ENCODE assay signal across 19 cellular contexts in the genomic region with DNA sequence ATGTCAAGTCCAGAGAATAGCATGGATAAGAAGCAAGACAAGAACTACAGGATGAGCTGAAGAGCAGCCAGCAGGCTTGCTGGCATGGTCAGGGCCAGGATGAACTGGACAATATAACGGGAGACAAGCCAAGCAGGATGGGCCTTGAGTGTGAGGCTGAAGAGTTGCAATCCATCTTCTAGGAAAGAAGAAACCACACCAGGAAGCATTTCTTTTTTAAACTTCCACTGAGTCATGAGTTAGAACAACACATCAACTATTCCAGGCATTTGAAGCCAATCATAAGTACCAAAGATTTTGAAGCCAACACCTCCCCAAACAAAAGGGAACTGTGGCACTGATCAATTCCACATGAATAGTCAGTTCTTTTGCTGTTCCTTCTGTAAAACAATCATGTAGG. TPM values are rescaled to one million over a fixed set of nuclear protein-coding genes. Genes with fewer than 3 reads are reported as not detected.
A peak's percentile ranks its signal among the peaks of the same experiment; 100 is the strongest.
DNase-seq lines count a peak whose midpoint lies in the region; ATAC-seq, FAIRE-seq and TF ChIP-seq lines count a peak whose summit lies in the region.
"Had no signal": no experiment of that assay in that cellular context is flagged by ENCODE, and none has a peak within 500 bp of the region (broad histone marks: within the 10 kb centered on the region; RNA-seq: fewer than 3 reads in every experiment).

No MANE protein-coding gene starts in this region.

- H3K36me3 ChIP-seq in endothelial cell of umbilical vein (ENCODE audit: control insufficient read depth in 2 of 2, extremely low read depth in 1 of 2, insufficient read depth in 2 of 2, low read length in 2 of 2) (peaks cover 21 to 37% of the 10 kb centered on the region in 2 experiments), mesenchymal stem cell (ENCODE audit: control insufficient read depth in 1 of 2, insufficient read depth in 2 of 2, low read depth in 1 of 2, low read length in 2 of 2) (peaks cover 15 to 85% of the 10 kb centered on the region in 2 experiments)

- peak overlapping the region in 6 of 7 donors; percentile 20 to 92 (median 72) for H3K27ac Mint-ChIP-seq in CD14-positive monocyte
- H3K27ac Mint-ChIP-seq in T-helper 17 cell = no peak overlapping the region
- H3K27ac Mint-ChIP-seq: activated naive CD8-positive, alpha-beta T cell treated with anti-CD3 and anti-CD28 coated beads, Interleukin-2, amount 10 ng/mL, durations not matched to agents 7 days and 5 days; activated T-helper 17 cell treated with anti-CD3 and anti-CD28 coated beads, Interleukin-2, amount 50 U/mL, for 72 hours had no signal

- H3K14ac ChIP-seq in mesenchymal stem cell (ENCODE audit: low read length in 2 of 2) = no peak overlapping the region

- DNase-seq in CD14-positive monocyte (ENCODE audit: low spot score) (no peak), NCI-H226 (peak; percentile 25), endothelial cell of umbilical vein (ENCODE audit: low read depth, low spot score) (no peak), mesenchymal stem cell (peak; percentile 24), T-helper 17 cell (no peak), SIG-M5 (lab: John Stamatoyannopoulos, UW) (no peak), head of caudate nucleus (no peak)
- DNase-seq in effector CD4-positive, alpha-beta T cell = no peak
- DNase-seq: ACHN; activated CD4-positive, alpha-beta T cell treated with anti-CD3 and anti-CD28 coated beads for 1 hour; activated naive CD8-positive, alpha-beta T cell treated with anti-CD3 and anti-CD28 coated beads, Interleukin-2, amount 10 ng/mL, durations not matched to agents 7 days and 5 days; caudate nucleus; CD4-positive, alpha-beta memory T cell; gastrocnemius medialis; NCI-H1930; RPMI8226 had no signal

- peaks cover 3% of the 10 kb centered on the region for H3K79me1 ChIP-seq in mesenchymal stem cell (replicated peaks; ENCODE audit: low read length, poor library complexity, severe bottlenecking)

- no peak overlapping the region for H4K91ac ChIP-seq in mesenchymal stem cell (ENCODE audit: low read length)

- H3K27ac ChIP-seq in endothelial cell of umbilical vein (ENCODE audit: insufficient read depth, low read depth, low read length) = no peak overlapping the region
- H3K27ac ChIP-seq in mesenchymal stem cell (ENCODE audit: low read length, poor library complexity, severe bottlenecking) = peak overlapping the region; percentile 44
- H3K27ac ChIP-seq: gastrocnemius medialis, thoracic aorta had no signal

- POLR2A ChIA-PET in endothelial cell of umbilical vein (lab: Charles Lee) = no interaction called here

- FAIRE-seq in endothelial cell of umbilical vein (lab: Jason Lieb, UNC) = peak; percentile 62
- FAIRE-seq: K562 had no signal

- H3K18ac ChIP-seq in mesenchymal stem cell (ENCODE audit: low read depth in 1 of 2, low read length in 2 of 2) = no peak overlapping the region

- no peaks in the 10 kb centered on the region for H3K27me3 ChIP-seq in endothelial cell of umbilical vein (ENCODE audit: control insufficient read depth in 2 of 2, insufficient read depth in 2 of 2, low read length in 2 of 2)
- no peaks in the 10 kb centered on the region for H3K27me3 ChIP-seq in mesenchymal stem cell (ENCODE audit: control insufficient read depth in 1 of 2, insufficient read depth in 1 of 2, low read length in 2 of 2)
- H3K27me3 ChIP-seq: gastrocnemius medialis had no signal

- H3K4me1 Mint-ChIP-seq in CD14-positive monocyte (peaks cover 21% of the 10 kb centered on the region), T-helper 17 cell (peaks cover 3% of the 10 kb centered on the region)
- H3K4me1 Mint-ChIP-seq: activated T-helper 17 cell treated with anti-CD3 and anti-CD28 coated beads, Interleukin-2, amount 50 U/mL, for 72 hours had no signal

- no peaks in the 10 kb centered on the region for H4K20me1 ChIP-seq in endothelial cell of umbilical vein (replicated peaks; ENCODE audit: control insufficient read depth, extremely low read depth, insufficient read depth, low read length)

- H3K4me3 ChIP-seq in endothelial cell of umbilical vein (replicated peaks in 1 of 3; ENCODE audit: insufficient read depth in 1 of 3, low read depth in 1 of 3, low read length in 3 of 3) (no peak overlapping the region), mesenchymal stem cell (ENCODE audit: insufficient read depth in 1 of 2, low read depth in 1 of 2, low read length in 2 of 2) (no peak overlapping the region)
- H3K4me3 ChIP-seq: gastrocnemius medialis, K562, thoracic aorta had no signal

- WGBS in mesenchymal stem cell = 75% methylated on average over 1 of the region's 1 CpG

- H3K36me3 Mint-ChIP-seq in CD14-positive monocyte (peaks cover 87 to 93% of the 10 kb centered on the region in 2 donors), T-helper 17 cell (ENCODE audit: low read depth) (peaks cover 28% of the 10 kb centered on the region)

- H4K8ac ChIP-seq in mesenchymal stem cell (ENCODE audit: low read length) = no peak overlapping the region

- intact Hi-C loops in CD14-positive monocyte (cut with micrococcal nuclease) = no loop called here
- intact Hi-C loops in endothelial cell of umbilical vein (cut with micrococcal nuclease) = no loop called here
- intact Hi-C loops in head of caudate nucleus (cut with DNase I) = no loop called here

- no peak overlapping the region for H3K4me2 ChIP-seq in endothelial cell of umbilical vein (ENCODE audit: insufficient read depth, low read length)
- no peak overlapping the region for H3K4me2 ChIP-seq in mesenchymal stem cell (ENCODE audit: low read length, poor library complexity, severe bottlenecking)

- no peak for TF ChIP-seq POLR2A in endothelial cell of umbilical vein (IDR thresholded peaks at IDR 0.05; ENCODE audit: low read depth, low read length)

- H3K9me3 ChIP-seq in endothelial cell of umbilical vein (replicated peaks; ENCODE audit: control insufficient read depth, insufficient read depth, low read length) (no peaks in the 10 kb centered on the region), mesenchymal stem cell (ENCODE audit: control insufficient read depth, low read length) (no peaks in the 10 kb centered on the region), T-helper 17 cell (ENCODE audit: control insufficient read depth, low read length, poor library complexity, severe bottlenecking) (no peaks in the 10 kb centered on the region)
- H3K9me3 ChIP-seq: gastrocnemius medialis, thoracic aorta had no signal

- no peak overlapping the region for H2AK5ac ChIP-seq in mesenchymal stem cell (ENCODE audit: low read length, severe bottlenecking)

- H3K9ac ChIP-seq in endothelial cell of umbilical vein (replicated peaks; ENCODE audit: extremely low read depth, insufficient read depth, low read length) (no peak overlapping the region), mesenchymal stem cell (ENCODE audit: low read length) (peak overlapping the region; percentile 53)

- H3K4me1 ChIP-seq in endothelial cell of umbilical vein (ENCODE audit: control insufficient read depth, extremely low read depth, insufficient read depth, low read length) (peaks cover 7% of the 10 kb centered on the region), mesenchymal stem cell (ENCODE audit: control insufficient read depth, insufficient read depth, low read depth, low read length) (peaks cover 4% of the 10 kb centered on the region)
- H3K4me1 ChIP-seq: gastrocnemius medialis had no signal

- H3K9me1 ChIP-seq in endothelial cell of umbilical vein (replicated peaks; ENCODE audit: control insufficient read depth, extremely low read depth, insufficient read depth, low read length) = no peaks in the 10 kb centered on the region

- no peak overlapping the region for H2BK120ac ChIP-seq in mesenchymal stem cell (ENCODE audit: low read depth, low read length)

- H2BK12ac ChIP-seq in mesenchymal stem cell (ENCODE audit: low read length in 2 of 2) = no peak overlapping the region

- H3K4me3 Mint-ChIP-seq in CD14-positive monocyte (no peak overlapping the region), T-helper 17 cell (no peak overlapping the region)
- H3K4me3 Mint-ChIP-seq: activated naive CD8-positive, alpha-beta T cell treated with anti-CD3 and anti-CD28 coated beads, Interleukin-2, amount 10 ng/mL, durations not matched to agents 7 days and 5 days; activated T-helper 17 cell treated with anti-CD3 and anti-CD28 coated beads, Interleukin-2, amount 50 U/mL, for 72 hours; CD4-positive, alpha-beta memory T cell had no signal

- H2AFZ ChIP-seq in endothelial cell of umbilical vein (ENCODE audit: low read depth, low read length) (no peak overlapping the region), mesenchymal stem cell (ENCODE audit: low read depth, low read length) (no peak overlapping the region)

- no peak overlapping the region for H3K4ac ChIP-seq in mesenchymal stem cell (ENCODE audit: low read depth in 1 of 2, low read length in 2 of 2)

- no peak overlapping the region for H2BK15ac ChIP-seq in mesenchymal stem cell (ENCODE audit: low read depth, poor library complexity, severe bottlenecking)

- BruUV-seq in endothelial cell of umbilical vein (replicated peaks; lab: Mats Ljungman, UMichigan) = no TSS peak

- H2BK5ac ChIP-seq in mesenchymal stem cell (ENCODE audit: low read depth, low read length, poor library complexity, severe bottlenecking) = no peak overlapping the region

- CTCF ChIA-PET in endothelial cell of umbilical vein (lab: Charles Lee) = interaction anchor here (2.5 kb wide), 1 partner anchor 11 kb away, joined by 8 read pairs; no protein-coding TSS in a partner anchor

- no peaks in the 10 kb centered on the region for H3K27me3 Mint-ChIP-seq in CD14-positive monocyte (ENCODE audit: low read depth in 3 of 3)
- no peaks in the 10 kb centered on the region for H3K27me3 Mint-ChIP-seq in T-helper 17 cell
- H3K27me3 Mint-ChIP-seq: activated naive CD8-positive, alpha-beta T cell treated with anti-CD3 and anti-CD28 coated beads, Interleukin-2, amount 10 ng/mL, durations not matched to agents 7 days and 5 days; activated T-helper 17 cell treated with anti-CD3 and anti-CD28 coated beads, Interleukin-2, amount 50 U/mL, for 72 hours; CD4-positive, alpha-beta memory T cell had no signal

- ATAC-seq in T-helper 17 cell = no peak
- ATAC-seq: activated T-helper 17 cell treated with anti-CD3 and anti-CD28 coated beads, Interleukin-2, amount 50 U/mL, for 72 hours; gastrocnemius medialis; K562 had no signal

- no peak overlapping the region for H3K23ac ChIP-seq in mesenchymal stem cell (ENCODE audit: low read length in 2 of 2)

- H3K9me3 Mint-ChIP-seq in CD14-positive monocyte = peaks cover 0 to 7% (median 0%) of the 10 kb centered on the region in 7 donors
- H3K9me3 Mint-ChIP-seq: activated naive CD8-positive, alpha-beta T cell treated with anti-CD3 and anti-CD28 coated beads, Interleukin-2, amount 10 ng/mL, durations not matched to agents 7 days and 5 days; CD4-positive, alpha-beta memory T cell had no signal

- TF ChIP-seq CTCF in CD14-positive monocyte (IDR thresholded peaks at IDR 0.05) (no peak), endothelial cell of umbilical vein (IDR thresholded peaks at IDR 0.05; ENCODE audit: extremely low read depth in 1 of 2, insufficient read depth in 1 of 2, low read depth in 1 of 2, low read length in 2 of 2) (no peak)

- no peaks in the 10 kb centered on the region for H3K79me2 ChIP-seq in endothelial cell of umbilical vein (ENCODE audit: control insufficient read depth, insufficient read depth, low read length)

- dilution Hi-C loops in endothelial cell of umbilical vein (cut with MboI; ENCODE audit: extremely low pct_ligation_motif_present, low sequenced_read_pairs) = no loop called here

RNA-seq across cellular contexts. Expression of a gene that starts 27.3 kb away (rescaled TPM):
- polyA plus RNA-seq in CD14-positive monocyte (100 to 1,000 TPM; 188 to 247 TPM), endothelial cell of umbilical vein (9.8 and 11.4 TPM in 2 replicates)
- total RNA-seq in endothelial cell of umbilical vein (3.7 and 4.0 TPM in 2 replicates), T-helper 17 cell (10 to 100 TPM in 1 of 2 donors, 1 to 10 TPM in 1; 6.6 to 12.8 TPM)
- polyA plus RNA-seq in endothelial cell of umbilical vein (2011; cell fraction: cytosol; rRNA removed) = 5.5 and 5.6 TPM in 2 replicates
- polyA plus RNA-seq in endothelial cell of umbilical vein (2011; cell fraction: nucleus; rRNA removed) = 3.1 and 3.4 TPM in 2 replicates
- 5.0 and 6.0 TPM in 2 replicates for polyA plus RNA-seq in endothelial cell of umbilical vein (2012)
- polyA minus RNA-seq in endothelial cell of umbilical vein = 6.0 and 9.7 TPM in 2 replicates
- 3.1 TPM for polyA minus RNA-seq in endothelial cell of umbilical vein (2011; cell fraction: cytosol; rRNA and poly(A)+ RNA removed)
- polyA minus RNA-seq in endothelial cell of umbilical vein (2011; cell fraction: nucleus; rRNA and poly(A)+ RNA removed) = 2.9 and 3.5 TPM in 2 replicates
- 6.8 TPM for polyA plus RNA-seq in mesenchymal stem cell (2013, experiment 1 of 2)
- 6.8 TPM for polyA plus RNA-seq in mesenchymal stem cell (2013, experiment 2 of 2)

RNA-seq across cellular contexts. Expression of a gene that starts 43.0 kb away (rescaled TPM):
- polyA plus RNA-seq in CD14-positive monocyte (10 to 100 TPM; 32.3 to 55.7 TPM), endothelial cell of umbilical vein (16.8 and 24.7 TPM in 2 replicates)
- total RNA-seq in endothelial cell of umbilical vein (24.6 and 26.8 TPM in 2 replicates), T-helper 17 cell (10 to 100 TPM; 19.3 to 24.0 TPM)
- 18.5 and 19.9 TPM in 2 replicates for polyA plus RNA-seq in endothelial cell of umbilical vein (2011; cell fraction: cytosol; rRNA removed)
- polyA plus RNA-seq in endothelial cell of umbilical vein (2011; cell fraction: nucleus; rRNA removed) = 54.7 and 64.3 TPM in 2 replicates
- polyA plus RNA-seq in endothelial cell of umbilical vein (2012) = 22.2 and 25.2 TPM in 2 replicates
- polyA minus RNA-seq in endothelial cell of umbilical vein = 60.2 and 61.6 TPM in 2 replicates
- polyA minus RNA-seq in endothelial cell of umbilical vein (2011; cell fraction: cytosol; rRNA and poly(A)+ RNA removed) = 22.2 TPM
- polyA minus RNA-seq in endothelial cell of umbilical vein (2011; cell fraction: nucleus; rRNA and poly(A)+ RNA removed) = 40.1 and 49.2 TPM in 2 replicates
- polyA plus RNA-seq in mesenchymal stem cell (2013, experiment 1 of 2) = 20.0 TPM
- polyA plus RNA-seq in mesenchymal stem cell (2013, experiment 2 of 2) = 18.3 TPM

RNA-seq across cellular contexts. Expression of a gene that starts 43.3 kb away (rescaled TPM):
- polyA plus RNA-seq in CD14-positive monocyte (10 to 100 TPM; 38.8 to 49.0 TPM), endothelial cell of umbilical vein (11.3 and 13.5 TPM in 2 replicates)
- total RNA-seq in endothelial cell of umbilical vein (20.8 and 22.7 TPM in 2 replicates), T-helper 17 cell (1 to 10 TPM; 2.3 to 4.0 TPM)
- 13.5 and 14.7 TPM in 2 replicates for polyA plus RNA-seq in endothelial cell of umbilical vein (2011; cell fraction: cytosol; rRNA removed)
- polyA plus RNA-seq in endothelial cell of umbilical vein (2011; cell fraction: nucleus; rRNA removed) = 4.1 and 5.5 TPM in 2 replicates
- 23.8 and 24.1 TPM in 2 replicates for polyA plus RNA-seq in endothelial cell of umbilical vein (2012)
- polyA minus RNA-seq in endothelial cell of umbilical vein = 19.5 and 20.4 TPM in 2 replicates
- 16.5 TPM for polyA minus RNA-seq in endothelial cell of umbilical vein (2011; cell fraction: cytosol; rRNA and poly(A)+ RNA removed)
- 5.2 and 6.4 TPM in 2 replicates for polyA minus RNA-seq in endothelial cell of umbilical vein (2011; cell fraction: nucleus; rRNA and poly(A)+ RNA removed)
- polyA plus RNA-seq in mesenchymal stem cell (2013, experiment 1 of 2) = 73.5 TPM
- 76.5 TPM for polyA plus RNA-seq in mesenchymal stem cell (2013, experiment 2 of 2)

Comparison
In these comparisons a context has a peak if more than half of its experiments do, and no peak if none do; other contexts are left out.
1. DNase-seq: peak in NCI-H226 (single experiment) and mesenchymal stem cell (single experiment); none in CD14-positive monocyte (single experiment), endothelial cell of umbilical vein (single experiment), effector CD4-positive, alpha-beta T cell (single experiment), T-helper 17 cell (0 of 3), SIG-M5 (single experiment) and head of caudate nucleus (0 of 42).